ENCODE assay signal across 16 cellular contexts in genomic region chr17:29069526-29070041, GRCh38. TPM values are rescaled to one million over a fixed set of nuclear protein-coding genes. Genes with fewer than 3 reads are reported as not detected.
DNase-seq lines count a peak whose midpoint lies in the region; ATAC-seq and TF ChIP-seq lines count a peak whose summit lies in the region.
"Had no signal": no experiment of that assay in that cellular context is flagged by ENCODE, and none has a peak within 500 bp of the region (broad histone marks: within the 10 kb centered on the region; RNA-seq: fewer than 3 reads in every experiment).

No MANE protein-coding gene starts in this region.

- CTCF ChIA-PET in A673 (lab: Charles Lee) = no interaction called here
- CTCF ChIA-PET in Calu3 (lab: Charles Lee) = interaction anchor here (0.8 to 1.2 kb wide), 3 partner anchors 9 to 104 kb away, joined by 3 to 4 read pairs (median 4); no protein-coding TSS in a partner anchor

- no peak for TF ChIP-seq CTCF in A673 (conservative IDR thresholded peaks at IDR 0.05; ENCODE audit: low read depth, low read length)
- no peak for TF ChIP-seq CTCF in lower leg skin (IDR thresholded peaks at IDR 0.05)
- TF ChIP-seq CTCF in Calu3 (IDR thresholded peaks at IDR 0.05; ENCODE audit: unreplicated experiment) = no peak

- BruUV-seq in A673 (replicated peaks; lab: Mats Ljungman, UMichigan) (no TSS peak), Calu3 (replicated peaks; lab: Mats Ljungman, UMichigan) (no TSS peak)

- H3K4me3 ChIP-seq in A673 (ENCODE audit: low read depth, low read length, poor library complexity, severe bottlenecking) (no peak overlapping the region), lower leg skin (ENCODE audit: low read depth, poor library complexity, severe bottlenecking) (no peak overlapping the region)
- H3K4me3 ChIP-seq: ascending aorta, PC-9, smooth muscle cell, uterus had no signal

- H3K4me1 Mint-ChIP-seq in Calu3 (ENCODE audit: low read depth, unreplicated experiment) = no peaks in the 10 kb centered on the region
- H3K4me1 Mint-ChIP-seq: activated CD8-positive, alpha-beta memory T cell treated with anti-CD3 and anti-CD28 coated beads, Interleukin-2, amount 10 ng/mL, durations not matched to agents 7 days and 5 days had no signal

- ATAC-seq in GM19324 (IDR thresholded peaks at IDR 0.05; ENCODE audit: low FRiP score, unreplicated experiment) = no peak
- ATAC-seq: activated CD8-positive, alpha-beta memory T cell treated with anti-CD3 and anti-CD28 coated beads, Interleukin-2, amount 10 ng/mL, durations not matched to agents 7 days and 5 days had no signal

- TF ChIP-seq POLR2A in lower leg skin (IDR thresholded peaks at IDR 0.05) = no peak

- peaks cover 10% of the 10 kb centered on the region for H3K27me3 Mint-ChIP-seq in Calu3 (ENCODE audit: unreplicated experiment)
- H3K27me3 Mint-ChIP-seq: activated CD8-positive, alpha-beta memory T cell treated with anti-CD3 and anti-CD28 coated beads, Interleukin-2, amount 10 ng/mL, durations not matched to agents 7 days and 5 days had no signal

- H3K4me1 ChIP-seq in A673 (ENCODE audit: insufficient read depth, low read length, poor library complexity, severe bottlenecking) = peaks cover 18% of the 10 kb centered on the region
- H3K4me1 ChIP-seq: uterus had no signal

- DNase-seq in A673 (ENCODE audit: low spot score) (peak; percentile 76), HPDE6-E6E7 (ENCODE audit: extremely low spot score) (peak; percentile 31), amniotic epithelial cell (ENCODE audit: low read depth) (peak; percentile 22), iPS-NIHi11 (ENCODE audit: low spot score) (peak; percentile 77), lower leg skin (ENCODE audit: low spot score in 2 of 2) (no peak), Calu3 (no peak)
- DNase-seq in activated CD8-positive, alpha-beta memory T cell treated with anti-CD3 and anti-CD28 coated beads, Interleukin-2, amount 50 U/mL, for 48 hours = no peak
- DNase-seq: activated CD8-positive, alpha-beta memory T cell treated with anti-CD3 and anti-CD28 coated beads, Interleukin-2, amount 10 ng/mL, durations not matched to agents 7 days and 5 days; PC-9; uterus had no signal

- POLR2A ChIA-PET in A673 (lab: Charles Lee; ENCODE audit: low non-redundant PET) = no interaction called here

- H3K9me3 ChIP-seq in A673 (ENCODE audit: low read depth, low read length, poor library complexity, severe bottlenecking) = no peaks in the 10 kb centered on the region
- H3K9me3 ChIP-seq: ascending aorta, uterus had no signal

- H3K36me3 Mint-ChIP-seq in Calu3 (ENCODE audit: insufficient read depth, unreplicated experiment) = peaks cover 27% of the 10 kb centered on the region
- H3K36me3 Mint-ChIP-seq: activated CD8-positive, alpha-beta memory T cell treated with anti-CD3 and anti-CD28 coated beads, Interleukin-2, amount 10 ng/mL, durations not matched to agents 7 days and 5 days had no signal

- 40 to 48% methylated on average over 19 of the region's 19 CpGs for WGBS in lower leg skin, 2 donors

- intact Hi-C loops in A673 (cut with micrococcal nuclease; ENCODE audit: unreplicated experiment) (no loop called here), lower leg skin (cut with DNase I; ENCODE audit: low total_unique reads) (no loop called here), Calu3 (cut with micrococcal nuclease; ENCODE audit: unreplicated experiment) (no loop called here)

- no peaks in the 10 kb centered on the region for H3K27me3 ChIP-seq in A673 (replicated peaks; ENCODE audit: insufficient read depth, low read depth, low read length, poor library complexity)
- H3K27me3 ChIP-seq: ascending aorta, uterus had no signal

- no peak overlapping the region for H3K4me3 Mint-ChIP-seq in Calu3 (ENCODE audit: low read depth, unreplicated experiment)
- H3K4me3 Mint-ChIP-seq: activated CD8-positive, alpha-beta memory T cell treated with anti-CD3 and anti-CD28 coated beads, Interleukin-2, amount 10 ng/mL, durations not matched to agents 7 days and 5 days; nephron; T-helper 2 cell treated with Interferon-gamma antibody and Interleukin-4, amounts not matched to agents 5 μg/mL and 100 μg/mL, for 36 hours had no signal

- H3K27ac ChIP-seq in A673 (ENCODE audit: low read depth, low read length, poor library complexity, severe bottlenecking) = no peak overlapping the region
- H3K27ac ChIP-seq: ascending aorta, PC-9, uterus had no signal

- no peaks in the 10 kb centered on the region for H3K9me3 Mint-ChIP-seq in Calu3 (ENCODE audit: low read depth, unreplicated experiment)
- H3K9me3 Mint-ChIP-seq: nephron; T-helper 2 cell treated with Interferon-gamma antibody and Interleukin-4, amounts not matched to agents 5 μg/mL and 100 μg/mL, for 36 hours had no signal

- no peak overlapping the region for H3K27ac Mint-ChIP-seq in Calu3 (ENCODE audit: unreplicated experiment)
- H3K27ac Mint-ChIP-seq: activated CD8-positive, alpha-beta memory T cell treated with anti-CD3 and anti-CD28 coated beads, Interleukin-2, amount 10 ng/mL, durations not matched to agents 7 days and 5 days; T-helper 2 cell treated with Interferon-gamma antibody and Interleukin-4, amounts not matched to agents 5 μg/mL and 100 μg/mL, for 36 hours had no signal

- no peaks in the 10 kb centered on the region for H3K36me3 ChIP-seq in A673 (ENCODE audit: insufficient read depth, low read length, poor library complexity, severe bottlenecking)
- H3K36me3 ChIP-seq: ascending aorta, uterus had no signal

RNA-seq across cellular contexts. Expression of gene PIPOX, which starts 26.6 kb away (rescaled TPM):
- 7.8 and 8.8 TPM in 2 replicates for total RNA-seq in A673 (2021)
- total RNA-seq in lower leg skin = 1 to 10 TPM in 3 of 4 donors, under 1 TPM in 1; 0.80 to 2.5 (median 1.5) TPM
- total RNA-seq in Calu3 (2022) = 3.3 and 3.7 TPM in 2 replicates
- total RNA-seq: ascending aorta, G401 had no signal

Comparison
In these comparisons a context has a peak if more than half of its experiments do, and no peak if none do; other contexts are left out.
1. DNase-seq: peak in A673 (single experiment), HPDE6-E6E7 (single experiment), amniotic epithelial cell (single experiment) and iPS-NIHi11 (single experiment); none in lower leg skin (0 of 2), activated CD8-positive, alpha-beta memory T cell treated with anti-CD3 and anti-CD28 coated beads, Interleukin-2, amount 50 U/mL, for 48 hours (single experiment) and Calu3 (single experiment).